8 cellular contexts compared by ENCODE assay signal in genomic region chr3:177345049-177345972, GRCh38.
DNase-seq lines count a peak whose midpoint lies in the region; ATAC-seq, FAIRE-seq and TF ChIP-seq lines count a peak whose summit lies in the region.

No MANE protein-coding gene starts in this region.

- intact Hi-C loops in activated CD4-positive, alpha-beta T cell treated with anti-CD3 and anti-CD28 coated beads for 36 hours (cut with DNase I, micrococcal nuclease): loop anchor here (1.0 kb wide), 4 partner anchors 8 to 82 kb away; no protein-coding TSS in a partner anchor
- intact Hi-C loops in HepG2 (cut with micrococcal nuclease; ENCODE audit: unreplicated experiment): loop anchor here (1.0 kb wide), 1 partner anchor 14 kb away; no protein-coding TSS in a partner anchor

- POLR2A ChIA-PET in activated CD4-positive, alpha-beta T cell treated with anti-CD3 and anti-CD28 coated beads for 36 hours (lab: Charles Lee): interaction anchor here (0.6 to 1.1 kb wide), 4 partner anchors 8 to 445 kb away, joined by 3 to 8 read pairs (median 6); no protein-coding TSS in a partner anchor
- POLR2A ChIA-PET in HepG2 (lab: Yijun Ruan, JAX): interaction anchor here (1.2 kb wide), 1 partner anchor 14 kb away, joined by 14 read pairs; no protein-coding TSS in a partner anchor

- BruUV-seq in HepG2 (replicated peaks; lab: Mats Ljungman, UMichigan): no TSS peak

- no peaks in the 10 kb centered on the region for H3K27me3 ChIP-seq in HepG2 (ENCODE audit: control insufficient read depth in 1 of 2, insufficient read depth in 2 of 2, low read length in 2 of 2)

- H3K36me3 ChIP-seq in HepG2 (replicated peaks in 1 of 2; ENCODE audit: control insufficient read depth in 1 of 2, insufficient read depth in 2 of 2, low read length in 2 of 2): no peaks in the 10 kb centered on the region

- no peak for TF ChIP-seq CTCF in HepG2 (CRISPR knock-in tag; IDR thresholded peaks at IDR 0.05)

- 66% methylated on average over 12 of the region's 12 CpGs for WGBS in HepG2 (ENCODE audit: low lambda C conversion rate)

- CTCF ChIA-PET in activated CD4-positive, alpha-beta T cell treated with anti-CD3 and anti-CD28 coated beads for 36 hours (lab: Charles Lee): interaction anchor here (1.2 kb wide), 1 partner anchor 8 kb away, joined by 5 read pairs; no protein-coding TSS in a partner anchor
- CTCF ChIA-PET in HepG2 (lab: Yijun Ruan, JAX; ENCODE audit: low intra/inter-chr PET ratio, low total read pairs): no interaction called here

- H3K4me3 Mint-ChIP-seq in activated CD4-positive, alpha-beta T cell treated with anti-CD3 and anti-CD28 coated beads for 36 hours: peak overlapping the region; percentile 44

- H2AFZ ChIP-seq in HepG2 (ENCODE audit: low read length): no peak overlapping the region

- no peaks in the 10 kb centered on the region for H3K27me3 Mint-ChIP-seq in activated CD4-positive, alpha-beta T cell treated with anti-CD3 and anti-CD28 coated beads for 36 hours

- H3K27ac Mint-ChIP-seq in activated CD4-positive, alpha-beta T cell treated with anti-CD3 and anti-CD28 coated beads for 36 hours: peak overlapping the region; percentile 88

- in situ Hi-C loops in HepG2 (cut with HindIII; ENCODE audit: extremely low pct_ligation_motif_present, low pct_unique_long_range_greater_than_20kb): no loop called here

- H4K20me1 ChIP-seq in HepG2 (ENCODE audit: insufficient read depth, low read length): no peaks in the 10 kb centered on the region

- H3K36me3 Mint-ChIP-seq in activated CD4-positive, alpha-beta T cell treated with anti-CD3 and anti-CD28 coated beads for 36 hours (ENCODE audit: low read depth): no peaks in the 10 kb centered on the region

- H3K4me3 ChIP-seq in HepG2 (replicated peaks in 1 of 3; ENCODE audit: insufficient read depth in 1 of 3, low read depth in 2 of 3, low read length in 3 of 3): no peak overlapping the region

- no peak overlapping the region; the same call in 1 of the 2 replicates for H3K9ac ChIP-seq in HepG2 (ENCODE audit: insufficient read depth, low read depth, low read length)

- 0 out of 4 replicates have a peak, but pooled peaks of 1 of the 2 experiments have one; percentile 31 for TF ChIP-seq POLR2A in HepG2 (IDR thresholded peaks at IDR 0.05; ENCODE audit: insufficient read depth in 1 of 2, low read depth in 2 of 2, low read length in 2 of 2)

- TF ChIP-seq RAD21 in HepG2 (CRISPR knock-in tag; IDR thresholded peaks at IDR 0.05): no peak

- H3K27ac ChIP-seq in HepG2 (ENCODE audit: extremely low read length, insufficient read depth, low read length): peak overlapping the region; percentile 41

- peak; percentile 85 for FAIRE-seq in colon (lab: Jason Lieb, UNC)
- FAIRE-seq in HepG2 (lab: Jason Lieb, UNC): peak; percentile 32

- peak; percentile 83 for ATAC-seq in GM18502 (IDR thresholded peaks at IDR 0.05; ENCODE audit: poor library complexity, unreplicated experiment)
- peak; percentile 64 for ATAC-seq in HG02943 (IDR thresholded peaks at IDR 0.05; ENCODE audit: low read depth, unreplicated experiment)
- peak; percentile 93 for ATAC-seq in activated CD4-positive, alpha-beta T cell treated with anti-CD3 and anti-CD28 coated beads for 36 hours
- ATAC-seq in HepG2: peak; percentile 97

- DNase-seq in NCI-H2196 treated with DMSO at 0.1 percent for 48 hours (lab: John Stamatoyannopoulos, UW; ENCODE audit: unreplicated experiment) (peak; percentile 99), HepG2 (ENCODE audit: low spot score) (peak; percentile 91), NCI-H524 (lab: John Stamatoyannopoulos, UW) (no peak)
- DNase-seq in activated CD4-positive, alpha-beta T cell treated with anti-CD3 and anti-CD28 coated beads for 36 hours: peak; percentile 84
- DNase-seq in stimulated activated CD4-positive, alpha-beta T cell treated with anti-CD3 and anti-CD28 coated beads, Interleukin-4, amount 100 ng/mL, for 24 hours: peak; percentile 76

- H3K4me1 ChIP-seq in HepG2 (ENCODE audit: insufficient read depth, low read length): peaks cover 45% of the 10 kb centered on the region

- H3K9me3 Mint-ChIP-seq in activated CD4-positive, alpha-beta T cell treated with anti-CD3 and anti-CD28 coated beads for 36 hours (ENCODE audit: low read depth): no peaks in the 10 kb centered on the region

- no peaks in the 10 kb centered on the region for H3K79me2 ChIP-seq in HepG2 (ENCODE audit: insufficient read depth, low read length)

- no peaks in the 10 kb centered on the region for H3K9me3 ChIP-seq in HepG2 (ENCODE audit: low read length)

- peaks cover 40% of the 10 kb centered on the region for H3K4me1 Mint-ChIP-seq in activated CD4-positive, alpha-beta T cell treated with anti-CD3 and anti-CD28 coated beads for 36 hours

- TF ChIP-seq EP300 in HepG2 (IDR thresholded peaks at IDR 0.05; ENCODE audit: low read depth in 2 of 2, low read length in 2 of 2) (peak; percentile 56 to 68; a peak in 3 of 4 replicates), HepG2 (CRISPR knock-in tag; IDR thresholded peaks at IDR 0.05; ENCODE audit: borderline replicate concordance) (peak; percentile 82)

- peak overlapping the region; percentile 25 for H3K4me2 ChIP-seq in HepG2 (ENCODE audit: low read depth, low read length)

TF ChIP-seq in HepG2, 621 proteins besides CTCF, POLR2A, EP300 and RAD21 (continues in another document):
- 0 out of 2 replicates have a peak, but pooled peaks have one; percentile 9 for TF ChIP-seq HNF4A (CRISPR knock-in tag; IDR thresholded peaks at IDR 0.05)
- peak; percentile 44; the same call in 1 of the 2 replicates for TF ChIP-seq SOX5 (CRISPR knock-in tag; IDR thresholded peaks at IDR 0.05; ENCODE audit: borderline replicate concordance)
- TF ChIP-seq GZF1 (CRISPR knock-in tag; IDR thresholded peaks at IDR 0.05): no peak
- no peak for TF ChIP-seq SOX6 (IDR thresholded peaks at IDR 0.05)
- TF ChIP-seq SOX6 (CRISPR knock-in tag; IDR thresholded peaks at IDR 0.05): peak; percentile 59
- TF ChIP-seq DR1 (CRISPR knock-in tag; IDR thresholded peaks at IDR 0.05): no peak
- no peak for TF ChIP-seq GATA4 (IDR thresholded peaks at IDR 0.05; ENCODE audit: borderline replicate concordance, low read depth)
- TF ChIP-seq ZFP37 (CRISPR knock-in tag; IDR thresholded peaks at IDR 0.05; ENCODE audit: borderline replicate concordance): peak; percentile 66; the same call in 1 of the 2 replicates
- 0 out of 2 replicates have a peak, but pooled peaks have one; percentile 17 for TF ChIP-seq KDM1A (CRISPR knock-in tag; IDR thresholded peaks at IDR 0.05)
- TF ChIP-seq DRAP1 (CRISPR knock-in tag; IDR thresholded peaks at IDR 0.05): no peak
- TF ChIP-seq GATAD2A (CRISPR knock-in tag; IDR thresholded peaks at IDR 0.05): peak; percentile 79
- TF ChIP-seq FOSL2 (CRISPR knock-in tag; IDR thresholded peaks at IDR 0.05): peak; percentile 97
- TF ChIP-seq, protein P1, sequence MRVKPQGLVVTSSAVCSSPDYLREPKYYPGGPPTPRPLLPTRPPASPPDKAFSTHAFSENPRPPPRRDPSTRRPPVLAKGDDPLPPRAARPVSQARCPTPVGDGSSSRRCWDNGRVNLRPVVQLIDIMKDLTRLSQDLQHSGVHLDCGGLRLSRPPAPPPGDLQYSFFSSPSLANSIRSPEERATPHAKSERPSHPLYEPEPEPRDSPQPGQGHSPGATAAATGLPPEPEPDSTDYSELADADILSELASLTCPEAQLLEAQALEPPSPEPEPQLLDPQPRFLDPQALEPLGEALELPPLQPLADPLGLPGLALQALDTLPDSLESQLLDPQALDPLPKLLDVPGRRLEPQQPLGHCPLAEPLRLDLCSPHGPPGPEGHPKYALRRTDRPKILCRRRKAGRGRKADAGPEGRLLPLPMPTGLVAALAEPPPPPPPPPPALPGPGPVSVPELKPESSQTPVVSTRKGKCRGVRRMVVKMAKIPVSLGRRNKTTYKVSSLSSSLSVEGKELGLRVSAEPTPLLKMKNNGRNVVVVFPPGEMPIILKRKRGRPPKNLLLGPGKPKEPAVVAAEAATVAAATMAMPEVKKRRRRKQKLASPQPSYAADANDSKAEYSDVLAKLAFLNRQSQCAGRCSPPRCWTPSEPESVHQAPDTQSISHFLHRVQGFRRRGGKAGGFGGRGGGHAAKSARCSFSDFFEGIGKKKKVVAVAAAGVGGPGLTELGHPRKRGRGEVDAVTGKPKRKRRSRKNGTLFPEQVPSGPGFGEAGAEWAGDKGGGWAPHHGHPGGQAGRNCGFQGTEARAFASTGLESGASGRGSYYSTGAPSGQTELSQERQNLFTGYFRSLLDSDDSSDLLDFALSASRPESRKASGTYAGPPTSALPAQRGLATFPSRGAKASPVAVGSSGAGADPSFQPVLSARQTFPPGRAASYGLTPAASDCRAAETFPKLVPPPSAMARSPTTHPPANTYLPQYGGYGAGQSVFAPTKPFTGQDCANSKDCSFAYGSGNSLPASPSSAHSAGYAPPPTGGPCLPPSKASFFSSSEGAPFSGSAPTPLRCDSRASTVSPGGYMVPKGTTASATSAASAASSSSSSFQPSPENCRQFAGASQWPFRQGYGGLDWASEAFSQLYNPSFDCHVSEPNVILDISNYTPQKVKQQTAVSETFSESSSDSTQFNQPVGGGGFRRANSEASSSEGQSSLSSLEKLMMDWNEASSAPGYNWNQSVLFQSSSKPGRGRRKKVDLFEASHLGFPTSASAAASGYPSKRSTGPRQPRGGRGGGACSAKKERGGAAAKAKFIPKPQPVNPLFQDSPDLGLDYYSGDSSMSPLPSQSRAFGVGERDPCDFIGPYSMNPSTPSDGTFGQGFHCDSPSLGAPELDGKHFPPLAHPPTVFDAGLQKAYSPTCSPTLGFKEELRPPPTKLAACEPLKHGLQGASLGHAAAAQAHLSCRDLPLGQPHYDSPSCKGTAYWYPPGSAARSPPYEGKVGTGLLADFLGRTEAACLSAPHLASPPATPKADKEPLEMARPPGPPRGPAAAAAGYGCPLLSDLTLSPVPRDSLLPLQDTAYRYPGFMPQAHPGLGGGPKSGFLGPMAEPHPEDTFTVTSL (CRISPR knock-in tag; IDR thresholded peaks at IDR 0.05; ENCODE audit: borderline replicate concordance): peak; percentile 63; the same call in 1 of the 2 replicates
- TF ChIP-seq ZNF569 (CRISPR knock-in tag; IDR thresholded peaks at IDR 0.05; ENCODE audit: borderline replicate concordance): no peak
- no peak for TF ChIP-seq ZSCAN22 (CRISPR knock-in tag; IDR thresholded peaks at IDR 0.05)
- TF ChIP-seq XBP1 (CRISPR knock-in tag; IDR thresholded peaks at IDR 0.05): 0 out of 2 replicates have a peak, but pooled peaks have one; percentile 24
- TF ChIP-seq NR2F6 (IDR thresholded peaks at IDR 0.05): no peak
- TF ChIP-seq NR2F6 (CRISPR knock-in tag; IDR thresholded peaks at IDR 0.05): 0 out of 2 replicates have a peak, but pooled peaks have one; percentile 29

Comparison
In these comparisons a context has a peak if more than half of its experiments do, and no peak if none do; other contexts are left out.
1. DNase-seq: peak in NCI-H2196 treated with DMSO at 0.1 percent for 48 hours (single experiment), activated CD4-positive, alpha-beta T cell treated with anti-CD3 and anti-CD28 coated beads for 36 hours (single experiment), HepG2 (single experiment) and stimulated activated CD4-positive, alpha-beta T cell treated with anti-CD3 and anti-CD28 coated beads, Interleukin-4, amount 100 ng/mL, for 24 hours (single experiment); none in NCI-H524 (0 of 2).
2. Peak in every context shown above with its lines, with median percentiles within 50 percentile points of each other: ATAC-seq.